Comparison of ENCODE assay signal across 26 cellular contexts in genomic region chr12:126196263-126196662, GRCh38.
"Had no signal": no experiment of that assay in that cellular context is flagged by ENCODE, and none has a peak within 500 bp of the region (broad histone marks: within the 10 kb centered on the region; RNA-seq: fewer than 3 reads in every experiment).

No MANE protein-coding gene starts in this region.

- H3K4me3 ChIP-seq: stomach, suprapubic skin, testis, thoracic aorta, thyroid gland, tibial artery, tibial nerve, transverse colon, upper lobe of left lung, upper lobe of right lung, uterus, vagina had no signal

- H3K27ac ChIP-seq: stomach, suprapubic skin, testis, thoracic aorta, thyroid gland, tibial artery, tibial nerve, transverse colon, upper lobe of left lung, upper lobe of right lung, uterus, vagina had no signal

- DNase-seq: stimulated activated CD4-positive, alpha-beta T cell treated with anti-CD3 and anti-CD28 coated beads, Interleukin-2, amount 100 ng/mL, for 48 hours; stimulated activated CD4-positive, alpha-beta T cell treated with anti-CD3 and anti-CD28 coated beads, Interleukin-4, amount 100 ng/mL, for 1 hour; stimulated activated CD4-positive, alpha-beta T cell treated with anti-CD3 and anti-CD28 coated beads, Interleukin-4, amount 100 ng/mL, for 24 hours; stimulated activated CD4-positive, alpha-beta T cell treated with anti-CD3 and anti-CD28 coated beads, Interleukin-4, amount 100 ng/mL, for 4 hours; stimulated activated CD8-positive, alpha-beta memory T cell treated with anti-CD3 and anti-CD28 coated beads, Interleukin-4, amount 100 ng/mL, for 48 hours; stimulated activated naive B cell treated with anti-CD40 and anti-IgM and Interleukin-4, amounts not matched to agents 10 μg/mL and 1 μg/mL and 100 μg/mL, for 72 hours; stimulated activated naive CD4-positive, alpha-beta T cell; stimulated activated naive CD4-positive, alpha-beta T cell treated with Interleukin-2 at 50 U/mL for 16 hours; stimulated activated naive CD8-positive, alpha-beta T cell treated with anti-CD3 and anti-CD28 coated beads, Interleukin-15, amount 100 ng/mL, for 72 hours; stimulated activated naive CD8-positive, alpha-beta T cell treated with anti-CD3 and anti-CD28 coated beads, Interleukin-15, Interleukin-2, amounts not matched to agents 100 U/mL and 50 U/mL, for 24 hours; stomach; substantia nigra; testis; thyroid gland; tibial artery; transverse colon; trophoblast cell; upper lobe of left lung; upper lobe of right lung; uterus had no signal

- H3K27me3 ChIP-seq: testis, thyroid gland, uterus, vagina had no signal

- ATAC-seq: stimulated activated effector memory CD8-positive, alpha-beta T cell treated with anti-CD3 and anti-CD28 coated beads, Interleukin-12 subunit alpha, Interleukin-12 subunit beta, amount 100 ng/mL, for 72 hours; stimulated activated memory B cell treated with anti-CD40 and anti-IgM and Interleukin-4, amounts not matched to agents 10 μg/mL and 1 μg/mL and 100 μg/mL, for 72 hours; stimulated activated naive B cell treated with anti-CD40 and anti-IgM and Interleukin-4, amounts not matched to agents 10 μg/mL and 1 μg/mL and 100 μg/mL, for 72 hours; stimulated activated naive CD8-positive, alpha-beta T cell treated with anti-CD3 and anti-CD28 coated beads, Interleukin-15, amount 100 ng/mL, for 72 hours; stimulated activated naive CD8-positive, alpha-beta T cell treated with anti-CD3 and anti-CD28 coated beads, Interleukin-15, Interleukin-2, amounts not matched to agents 100 U/mL and 50 U/mL, for 24 hours; upper lobe of right lung had no signal

- H3K9me3 ChIP-seq: suprapubic skin, testis, thoracic aorta, thyroid gland, tibial artery, tibial nerve, transverse colon, upper lobe of left lung, upper lobe of right lung, uterus, vagina had no signal

- H3K36me3 ChIP-seq: stomach, suprapubic skin, thoracic aorta, thyroid gland, tibial artery, tibial nerve, transverse colon, upper lobe of left lung, upper lobe of right lung, uterus, vagina had no signal

- H3K4me1 ChIP-seq: thyroid gland, tibial artery, transverse colon, upper lobe of right lung, uterus had no signal
